Comparison of ENCODE assay signal across 8 cellular contexts in genomic region chr7:87933605-87933952, GRCh38.
A peak's percentile ranks its signal among the peaks of the same experiment; 100 is the strongest.
DNase-seq lines count a peak whose midpoint lies in the region; ATAC-seq and TF ChIP-seq lines count a peak whose summit lies in the region.

No MANE protein-coding gene starts in this region.

- peak overlapping the region; percentile 96 for H2AFZ ChIP-seq in neuron (ENCODE audit: low read depth, low read length)

- peak overlapping the region; percentile 71 for H3K4me3 ChIP-seq in choroid plexus epithelial cell (ENCODE audit: low read depth, low read length)
- peak overlapping the region; percentile 95 for H3K4me3 ChIP-seq in neuron (ENCODE audit: low read length)

- ATAC-seq in HG03558 (IDR thresholded peaks at IDR 0.05; ENCODE audit: extremely low read depth, unreplicated experiment) (peak; percentile 3), HG02623 (IDR thresholded peaks at IDR 0.05; ENCODE audit: unreplicated experiment) (no peak), HG03565 (IDR thresholded peaks at IDR 0.05; ENCODE audit: unreplicated experiment) (no peak)

- no peaks in the 10 kb centered on the region for H3K36me3 ChIP-seq in neuron (ENCODE audit: insufficient read depth, low read length)

- DNase-seq in DMS79 treated with DMSO at 0.1 percent for 48 hours (lab: John Stamatoyannopoulos, UW) (peak; percentile 70), DMS79 (lab: John Stamatoyannopoulos, UW) (no peak), choroid plexus epithelial cell (ENCODE audit: low read depth) (no peak), NCI-H345 (lab: John Stamatoyannopoulos, UW) (no peak)

- H3K27me3 ChIP-seq in neuron (ENCODE audit: insufficient read depth, low read length): no peaks in the 10 kb centered on the region

- peaks cover 5% of the 10 kb centered on the region for H3K4me1 ChIP-seq in neuron (ENCODE audit: insufficient read depth, low read length)

- H3K9me3 ChIP-seq in neuron (ENCODE audit: low read length): no peaks in the 10 kb centered on the region

- no peak for TF ChIP-seq CTCF in choroid plexus epithelial cell (conservative IDR thresholded peaks at IDR 0.05; ENCODE audit: low read depth, low read length)
